ENCODE assay signal across 12 cellular contexts in genomic region chr14:67268456-67269115, GRCh38. TPM values are rescaled to one million over a fixed set of nuclear protein-coding genes. Genes with fewer than 3 reads are reported as not detected.
DNase-seq lines count a peak whose midpoint lies in the region; ATAC-seq and TF ChIP-seq lines count a peak whose summit lies in the region.
"Had no signal": no experiment of that assay in that cellular context is flagged by ENCODE, and none has a peak within 500 bp of the region (broad histone marks: within the 10 kb centered on the region; RNA-seq: fewer than 3 reads in every experiment).

No MANE protein-coding gene starts in this region.

- ATAC-seq in GM18907 (IDR thresholded peaks at IDR 0.05; ENCODE audit: unreplicated experiment) = no peak

- peaks cover 24% of the 10 kb centered on the region for H3K36me3 Mint-ChIP-seq in endodermal cell (ENCODE audit: low read depth)

- peak overlapping the region; percentile 87 for H3K27ac Mint-ChIP-seq in endodermal cell

- H3K4me3 Mint-ChIP-seq in endodermal cell = peak overlapping the region; percentile 15

- H3K36me3 ChIP-seq in endodermal cell (ENCODE audit: control insufficient read depth, insufficient read depth, low read length) = peaks cover 9% of the 10 kb centered on the region

- TF ChIP-seq CTCF in endodermal cell (conservative IDR thresholded peaks at IDR 0.05) = no peak

- H3K9ac ChIP-seq in endodermal cell (ENCODE audit: extremely low read depth, low read length, poor library complexity, severe bottlenecking) = peak overlapping the region; percentile 64

- H3K27me3 Mint-ChIP-seq in endodermal cell (ENCODE audit: insufficient read depth) = no peaks in the 10 kb centered on the region

- peaks cover 5% of the 10 kb centered on the region for H3K9me3 Mint-ChIP-seq in endodermal cell

- peak overlapping the region; percentile 65 for H3K4me3 ChIP-seq in endodermal cell (ENCODE audit: low read length)

- peaks cover 10% of the 10 kb centered on the region for H3K4me1 ChIP-seq in endodermal cell (ENCODE audit: control insufficient read depth, insufficient read depth, low read length)

- H3K27ac ChIP-seq in endodermal cell (ENCODE audit: low read depth, low read length) (peak overlapping the region; percentile 95), layer of hippocampus (ENCODE audit: low read depth, low read length) (peak overlapping the region; percentile 71), substantia nigra (ENCODE audit: low read depth, low read length, poor library complexity, severe bottlenecking) (peak overlapping the region; percentile 89)

- no peaks in the 10 kb centered on the region for H3K9me3 ChIP-seq in endodermal cell (ENCODE audit: control insufficient read depth, low read length)

- H3K27me3 ChIP-seq in endodermal cell (ENCODE audit: control insufficient read depth, insufficient read depth, low read length, poor library complexity, severe bottlenecking) (no peaks in the 10 kb centered on the region), layer of hippocampus (ENCODE audit: control insufficient read depth, insufficient read depth, low read length) (no peaks in the 10 kb centered on the region)

- H3K4me1 Mint-ChIP-seq in endodermal cell = peaks cover 34% of the 10 kb centered on the region

- 6 to 21% methylated on average over 9 to 10 of the region's 10 CpGs for WGBS in endodermal cell (ENCODE audit: insufficient coverage in 1 of 2, insufficient read length in 1 of 2), 2 experiments

- DNase-seq in NCI-H2227 (lab: John Stamatoyannopoulos, UW; ENCODE audit: unreplicated experiment) (peak; percentile 43), endodermal cell (peak; percentile 86), substantia nigra (lab: John Stamatoyannopoulos, UW) (peak in 6 of 49 donors; percentile 1 to 35 (median 9)), NCI-H187 treated with DMSO at 0.1 percent for 48 hours (lab: John Stamatoyannopoulos, UW) (no peak), epidermal melanocyte (ENCODE audit: insufficient read length, low spot score) (no peak)
- no peak for DNase-seq in stimulated activated CD4-positive, alpha-beta T cell treated with anti-CD3 and anti-CD28 coated beads, Interleukin-2, amount 100 ng/mL, for 24 hours
- DNase-seq: central memory CD4-positive, alpha-beta T cell; DMS79 treated with DMSO at 0.1 percent for 48 hours; left cardiac atrium; NCI-H1092 treated with DMSO at 0.1 percent for 48 hours had no signal

RNA-seq across cellular contexts. Expression of gene PALS1, which starts 27.4 kb away (rescaled TPM):
- 10 to 100 TPM; 26.0 to 29.6 TPM for total RNA-seq in endodermal cell
- 21.4 TPM for polyA plus RNA-seq in endodermal cell (2013, experiment 1 of 2)
- polyA plus RNA-seq in endodermal cell (2013, experiment 2 of 2) = 20.3 TPM

Comparison
In these comparisons a context has a peak if more than half of its experiments do, and no peak if none do; other contexts are left out.
1. DNase-seq: peak in NCI-H2227 (single experiment) and endodermal cell (single experiment); none in stimulated activated CD4-positive, alpha-beta T cell treated with anti-CD3 and anti-CD28 coated beads, Interleukin-2, amount 100 ng/mL, for 24 hours (0 of 2), NCI-H187 treated with DMSO at 0.1 percent for 48 hours (single experiment) and epidermal melanocyte (single experiment).
2. Peak in every context shown above with its lines, with median percentiles within 50 percentile points of each other: H3K27ac ChIP-seq.